ENCODE assay signal across 13 cellular contexts in genomic region chr2:216536725-216537124, GRCh38. TPM values are rescaled to one million over a fixed set of nuclear protein-coding genes. Genes with fewer than 3 reads are reported as not detected.
DNase-seq lines count a peak whose midpoint lies in the region; ATAC-seq, FAIRE-seq and TF ChIP-seq lines count a peak whose summit lies in the region.
"Had no signal": no experiment of that assay in that cellular context is flagged by ENCODE, and none has a peak within 500 bp of the region (broad histone marks: within the 10 kb centered on the region; RNA-seq: fewer than 3 reads in every experiment).

No MANE protein-coding gene starts in this region.

- no peak overlapping the region for H3K27ac Mint-ChIP-seq in astrocyte (ENCODE audit: unreplicated experiment)
- no peak overlapping the region for H3K27ac Mint-ChIP-seq in activated CD4-positive, alpha-beta memory T cell treated with anti-CD3 and anti-CD28 coated beads for 36 hours
- no peak overlapping the region for H3K27ac Mint-ChIP-seq in naive thymus-derived CD4-positive, alpha-beta T cell
- H3K27ac Mint-ChIP-seq: activated T-cell treated with anti-CD3 and anti-CD28 coated beads, Interleukin-2, amount 50 U/mL, for 72 hours had no signal

- H3K9me3 ChIP-seq in astrocyte (ENCODE audit: insufficient read depth, low read depth, low read length), result no peaks in the 10 kb centered on the region
- H3K9me3 ChIP-seq in hepatocyte (ENCODE audit: low read depth), result no peaks in the 10 kb centered on the region
- no peaks in the 10 kb centered on the region for H3K9me3 ChIP-seq in naive thymus-derived CD4-positive, alpha-beta T cell (ENCODE audit: control insufficient read depth in 2 of 3, low read length in 3 of 3)

- intact Hi-C loops in activated CD4-positive, alpha-beta memory T cell treated with anti-CD3 and anti-CD28 coated beads for 36 hours (cut with micrococcal nuclease), result no loop called here
- intact Hi-C loops in naive thymus-derived CD4-positive, alpha-beta T cell (cut with micrococcal nuclease), result no loop called here

- POLR2A ChIA-PET in activated CD4-positive, alpha-beta memory T cell treated with anti-CD3 and anti-CD28 coated beads for 36 hours (lab: Charles Lee), result no interaction called here
- POLR2A ChIA-PET in naive thymus-derived CD4-positive, alpha-beta T cell (lab: Charles Lee), result no interaction called here

- H2AFZ ChIP-seq in astrocyte (ENCODE audit: low read depth, low read length) (peak overlapping the region; percentile 38), hepatocyte (no peak overlapping the region)

- no peak for FAIRE-seq in astrocyte (lab: Jason Lieb, UNC)
- FAIRE-seq: colon, H54 had no signal

- H3K4me1 Mint-ChIP-seq in astrocyte (ENCODE audit: low read depth, unreplicated experiment), result peaks cover 27% of the 10 kb centered on the region
- H3K4me1 Mint-ChIP-seq in activated CD4-positive, alpha-beta memory T cell treated with anti-CD3 and anti-CD28 coated beads for 36 hours (ENCODE audit: low read depth), result peaks cover 5% of the 10 kb centered on the region
- H3K4me1 Mint-ChIP-seq in naive thymus-derived CD4-positive, alpha-beta T cell, result peaks cover 0 to 12% (median 0%) of the 10 kb centered on the region in 7 donors

- peaks cover 4% of the 10 kb centered on the region for H3K9me3 Mint-ChIP-seq in astrocyte (ENCODE audit: unreplicated experiment)
- H3K9me3 Mint-ChIP-seq in activated CD4-positive, alpha-beta memory T cell treated with anti-CD3 and anti-CD28 coated beads for 36 hours, result no peaks in the 10 kb centered on the region
- peaks cover 0 to 5% (median 0%) of the 10 kb centered on the region in 11 donors for H3K9me3 Mint-ChIP-seq in naive thymus-derived CD4-positive, alpha-beta T cell
- H3K9me3 Mint-ChIP-seq: activated T-cell treated with anti-CD3 and anti-CD28 coated beads, Interleukin-2, amount 50 U/mL, for 72 hours had no signal

- ATAC-seq in naive thymus-derived CD4-positive, alpha-beta T cell, result no peak
- ATAC-seq: activated T-cell treated with anti-CD3 and anti-CD28 coated beads, Interleukin-2, amount 50 U/mL, for 72 hours; stimulated activated naive CD8-positive, alpha-beta T cell treated with anti-CD3 and anti-CD28 coated beads, Interleukin-15, Interleukin-2, amounts not matched to agents 100 U/mL and 50 U/mL, for 24 hours had no signal

- no peak overlapping the region for H3K4me2 ChIP-seq in astrocyte (ENCODE audit: low read length)
- H3K4me2 ChIP-seq in hepatocyte, result peak overlapping the region; percentile 11

- H3K27me3 Mint-ChIP-seq in astrocyte (ENCODE audit: low read depth, unreplicated experiment), result peaks cover 10% of the 10 kb centered on the region
- peaks cover 4% of the 10 kb centered on the region for H3K27me3 Mint-ChIP-seq in activated CD4-positive, alpha-beta memory T cell treated with anti-CD3 and anti-CD28 coated beads for 36 hours
- peaks cover 0 to 12% (median 0%) of the 10 kb centered on the region in 5 donors for H3K27me3 Mint-ChIP-seq in naive thymus-derived CD4-positive, alpha-beta T cell

- H3K36me3 ChIP-seq in astrocyte (ENCODE audit: insufficient read depth, low read length) (no peaks in the 10 kb centered on the region), hepatocyte (replicated peaks; ENCODE audit: insufficient read depth, low read depth) (no peaks in the 10 kb centered on the region)
- H3K36me3 ChIP-seq in naive thymus-derived CD4-positive, alpha-beta T cell (ENCODE audit: control insufficient read depth in 2 of 3, insufficient read depth in 3 of 3, low read length in 3 of 3), result no peaks in the 10 kb centered on the region

- H3K9ac ChIP-seq in astrocyte (ENCODE audit: low read length), result no peak overlapping the region

- H3K27me3 ChIP-seq in astrocyte (ENCODE audit: insufficient read depth, low read length) (no peaks in the 10 kb centered on the region), hepatocyte (no peaks in the 10 kb centered on the region)
- no peaks in the 10 kb centered on the region for H3K27me3 ChIP-seq in naive thymus-derived CD4-positive, alpha-beta T cell (ENCODE audit: control insufficient read depth in 2 of 2, insufficient read depth in 2 of 2, low read length in 2 of 2)

- 32% methylated on average over 6 of the region's 6 CpGs for WGBS in hepatocyte (ENCODE audit: low lambda C conversion rate, missing lambda C conversion rate)

- H4K20me1 ChIP-seq in astrocyte (ENCODE audit: insufficient read depth, low read length) (no peaks in the 10 kb centered on the region), hepatocyte (ENCODE audit: insufficient read depth, poor library complexity, severe bottlenecking) (no peaks in the 10 kb centered on the region)

- H3K36me3 Mint-ChIP-seq in astrocyte (ENCODE audit: low read depth, unreplicated experiment), result peaks cover 10% of the 10 kb centered on the region
- no peaks in the 10 kb centered on the region for H3K36me3 Mint-ChIP-seq in activated CD4-positive, alpha-beta memory T cell treated with anti-CD3 and anti-CD28 coated beads for 36 hours
- peaks cover 0 to 4% (median 0%) of the 10 kb centered on the region in 5 donors for H3K36me3 Mint-ChIP-seq in naive thymus-derived CD4-positive, alpha-beta T cell

- H3K4me3 Mint-ChIP-seq in astrocyte (ENCODE audit: unreplicated experiment), result no peak overlapping the region
- H3K4me3 Mint-ChIP-seq in activated CD4-positive, alpha-beta memory T cell treated with anti-CD3 and anti-CD28 coated beads for 36 hours, result no peak overlapping the region
- H3K4me3 Mint-ChIP-seq in naive thymus-derived CD4-positive, alpha-beta T cell, result no peak overlapping the region
- H3K4me3 Mint-ChIP-seq: activated T-cell treated with anti-CD3 and anti-CD28 coated beads, Interleukin-2, amount 50 U/mL, for 72 hours had no signal

- H3K79me2 ChIP-seq in astrocyte (ENCODE audit: insufficient read depth, low read length), result no peaks in the 10 kb centered on the region
- H3K79me2 ChIP-seq in hepatocyte, result no peaks in the 10 kb centered on the region

- H3K27ac ChIP-seq in astrocyte (ENCODE audit: low read depth, low read length) (no peak overlapping the region), hepatocyte (peak overlapping the region; percentile 69), temporal lobe (ENCODE audit: low read depth, low read length) (peak overlapping the region; percentile 4)
- no peak overlapping the region for H3K27ac ChIP-seq in naive thymus-derived CD4-positive, alpha-beta T cell (ENCODE audit: low read depth, low read length)

- H3K9me2 ChIP-seq in hepatocyte (replicated peaks; ENCODE audit: insufficient read depth), result no peaks in the 10 kb centered on the region

- H3K4me1 ChIP-seq in astrocyte (ENCODE audit: insufficient read depth, low read length), result peaks cover 31% of the 10 kb centered on the region
- H3K4me1 ChIP-seq in hepatocyte (ENCODE audit: insufficient read depth), result peaks cover 46% of the 10 kb centered on the region
- H3K4me1 ChIP-seq in naive thymus-derived CD4-positive, alpha-beta T cell (ENCODE audit: control insufficient read depth in 2 of 2, insufficient read depth in 2 of 2, low read length in 2 of 2), result no peaks in the 10 kb centered on the region

- CTCF ChIA-PET in activated CD4-positive, alpha-beta memory T cell treated with anti-CD3 and anti-CD28 coated beads for 36 hours (lab: Charles Lee), result no interaction called here
- CTCF ChIA-PET in naive thymus-derived CD4-positive, alpha-beta T cell (lab: Charles Lee), result interaction anchor here (0.6 to 1.2 kb wide), 2 partner anchors 22 to 130 kb away, joined by 4 read pairs; no protein-coding TSS in a partner anchor

- H3K4me3 ChIP-seq in astrocyte (ENCODE audit: insufficient read depth, low read depth, low read length), result no peak overlapping the region
- no peak overlapping the region for H3K4me3 ChIP-seq in hepatocyte
- H3K4me3 ChIP-seq in naive thymus-derived CD4-positive, alpha-beta T cell (ENCODE audit: low read length), result no peak overlapping the region

- DNase-seq in NCI-H1417 (lab: John Stamatoyannopoulos, UW) (peak in 2 of 3 experiments; percentile 6 to 51), NCI-H1417 treated with DMSO at 0.1 percent for 48 hours (lab: John Stamatoyannopoulos, UW) (no peak), astrocyte (ENCODE audit: low read depth) (no peak), hepatocyte (ENCODE audit: low spot score) (peak; percentile 53), SW480 (ENCODE audit: low spot score) (no peak)
- no peak for DNase-seq in activated CD4-positive, alpha-beta memory T cell treated with anti-CD3 and anti-CD28 coated beads for 36 hours
- DNase-seq in naive thymus-derived CD4-positive, alpha-beta T cell, result no peak
- DNase-seq: activated T-cell treated with anti-CD3 and anti-CD28 coated beads, Interleukin-2, amount 50 U/mL, for 72 hours; GF-D8; stimulated activated naive CD8-positive, alpha-beta T cell treated with anti-CD3 and anti-CD28 coated beads, Interleukin-15, Interleukin-2, amounts not matched to agents 100 U/mL and 50 U/mL, for 24 hours had no signal

- no peak for TF ChIP-seq CTCF in astrocyte (IDR thresholded peaks at IDR 0.05; ENCODE audit: insufficient read depth, low read depth, low read length)
- TF ChIP-seq CTCF in hepatocyte (IDR thresholded peaks at IDR 0.05; ENCODE audit: poor library complexity), result no peak

RNA-seq across cellular contexts. Expression of gene RPL37A, which starts 38.1 kb away (rescaled TPM):
- 2,566 and 2,632 TPM in 2 replicates for total RNA-seq in astrocyte
- 1,119 and 1,301 TPM in 2 replicates for total RNA-seq in hepatocyte
- polyA plus RNA-seq in hepatocyte, result 1,011 and 1,060 TPM in 2 replicates
- 1,375 TPM for total RNA-seq in temporal lobe
- 1,000 to 10,000 TPM; 4,165 to 4,237 TPM for total RNA-seq in activated CD4-positive, alpha-beta memory T cell treated with anti-CD3 and anti-CD28 coated beads for 36 hours
- total RNA-seq in naive thymus-derived CD4-positive, alpha-beta T cell, result 1,000 to 10,000 TPM; 2,173 to 3,712 (median 3,236) TPM
- 1,000 to 10,000 TPM; 3,585 to 4,840 TPM for polyA plus RNA-seq in naive thymus-derived CD4-positive, alpha-beta T cell

Comparison
In these comparisons a context has a peak if more than half of its experiments do, and no peak if none do; other contexts are left out.
1. DNase-seq: peak in NCI-H1417 (2 of 3) and hepatocyte (single experiment); none in NCI-H1417 treated with DMSO at 0.1 percent for 48 hours (single experiment), astrocyte (single experiment), activated CD4-positive, alpha-beta memory T cell treated with anti-CD3 and anti-CD28 coated beads for 36 hours (single experiment), SW480 (single experiment) and naive thymus-derived CD4-positive, alpha-beta T cell (0 of 9).
2. H3K27ac ChIP-seq: peak in hepatocyte (single experiment) and temporal lobe (single experiment); none in astrocyte (single experiment) and naive thymus-derived CD4-positive, alpha-beta T cell (single experiment).